2 cellular contexts compared by ENCODE assay signal in genomic region chr5:137731201-137731600, GRCh38.
TF ChIP-seq lines count a peak whose summit lies in the region.

No MANE protein-coding gene starts in this region.

TF ChIP-seq in liver, 16 proteins besides CTCF, POLR2A, EP300 and RAD21 (continued from another document):
- TF ChIP-seq EGR1 (IDR thresholded peaks at IDR 0.05; ENCODE audit: low read depth in 2 of 2) = no peak
- no peak for TF ChIP-seq FOXA2 (IDR thresholded peaks at IDR 0.05)
- TF ChIP-seq REST (IDR thresholded peaks at IDR 0.05) = no peak
- no peak for TF ChIP-seq HNF4G (IDR thresholded peaks at IDR 0.05)
- no peak for TF ChIP-seq SP1 (IDR thresholded peaks at IDR 0.05)
- peak; percentile 25 to 36 for TF ChIP-seq HNF4A (conservative IDR thresholded peaks at IDR 0.05)
- TF ChIP-seq ZBTB33 (IDR thresholded peaks at IDR 0.05) = no peak
- TF ChIP-seq GABPA (IDR thresholded peaks at IDR 0.05 in 1 of 2, conservative IDR thresholded peaks at IDR 0.05 in 1 of 2) = no peak
- TF ChIP-seq MAX (IDR thresholded peaks at IDR 0.05) = no peak
- TF ChIP-seq FOXA1 (IDR thresholded peaks at IDR 0.05) = no peak
- no peak for TF ChIP-seq ATF3 (IDR thresholded peaks at IDR 0.05)
- no peak for TF ChIP-seq TAF1 (conservative IDR thresholded peaks at IDR 0.05)
- peak in 1 of 2 donors; percentile 18 for TF ChIP-seq RXRA (IDR thresholded peaks at IDR 0.05)
- TF ChIP-seq NR2F2 (IDR thresholded peaks at IDR 0.05) = no peak

TF ChIP-seq in HepG2, 621 proteins besides CTCF, POLR2A, EP300 and RAD21:
- TF ChIP-seq AGO2 (optimal IDR thresholded peaks at IDR 0.05; ENCODE audit: low read depth, low read length) = no peak
- TF ChIP-seq ZKSCAN8 (CRISPR knock-in tag; IDR thresholded peaks at IDR 0.05; ENCODE audit: borderline replicate concordance) = no peak
- TF ChIP-seq SRF (IDR thresholded peaks at IDR 0.05; ENCODE audit: low read depth, low read length) = no peak
- TF ChIP-seq ZNF614 (CRISPR knock-in tag; IDR thresholded peaks at IDR 0.05; ENCODE audit: borderline replicate concordance) = no peak
- no peak for TF ChIP-seq ZBTB25 (CRISPR knock-in tag; IDR thresholded peaks at IDR 0.05)
- no peak for TF ChIP-seq MTA1 (CRISPR knock-in tag; IDR thresholded peaks at IDR 0.05; ENCODE audit: borderline replicate concordance)
- no peak for TF ChIP-seq ZHX1 (CRISPR knock-in tag; IDR thresholded peaks at IDR 0.05; ENCODE audit: low read depth)
- no peak for TF ChIP-seq ZNF691 (CRISPR knock-in tag; IDR thresholded peaks at IDR 0.05; ENCODE audit: borderline replicate concordance, low read depth)
